1 cellular context compared by ENCODE assay signal in genomic region chr6:38578075-38578474, GRCh38.
TF ChIP-seq lines count a peak whose summit lies in the region.

No MANE protein-coding gene starts in this region.

TF ChIP-seq in K562, 482 proteins besides CTCF, POLR2A, EP300 and RAD21 (continued from another document and continues in another):
- TF ChIP-seq RBM14 (IDR thresholded peaks at IDR 0.05; ENCODE audit: borderline replicate concordance, insufficient read depth, low read depth, low read length) (no peak), MTA3 (IDR thresholded peaks at IDR 0.05; ENCODE audit: borderline replicate concordance) (0 out of 2 replicates have a peak, but pooled peaks have one; percentile 52), ILK (tag; IDR thresholded peaks at IDR 0.05; ENCODE audit: borderline replicate concordance, low read depth) (no peak), ZBTB2 (IDR thresholded peaks at IDR 0.05) (peak; percentile 77; the same call in 1 of the 2 replicates), E2F3 (CRISPR knock-in tag; IDR thresholded peaks at IDR 0.05) (no peak), E2F5 (CRISPR knock-in tag; IDR thresholded peaks at IDR 0.05) (no peak), SOX6 (IDR thresholded peaks at IDR 0.05) (peak; percentile 65; the same call in 1 of the 2 replicates), ATF7 (IDR thresholded peaks at IDR 0.05) (peak; percentile 28; the same call in 1 of the 2 replicates), CEBPG (CRISPR knock-in tag; IDR thresholded peaks at IDR 0.05) (no peak), CEBPG (tag; conservative IDR thresholded peaks at IDR 0.05 in 1 of 2, IDR thresholded peaks at IDR 0.05 in 1 of 2) (no peak), ZNF77 (CRISPR knock-in tag; IDR thresholded peaks at IDR 0.05) (no peak), DPF2 (IDR thresholded peaks at IDR 0.05) (peak; percentile 83), EHMT2 (IDR thresholded peaks at IDR 0.05) (peak; percentile 42; the same call in 1 of the 2 replicates), TCF3 (CRISPR knock-in tag; IDR thresholded peaks at IDR 0.05) (peak; percentile 46; the same call in 1 of the 2 replicates), ARID1B (IDR thresholded peaks at IDR 0.05) (peak; percentile 79), EGR1 (conservative IDR thresholded peaks at IDR 0.05) (0 out of 2 replicates have a peak, but pooled peaks have one; percentile 47), TEAD4 (IDR thresholded peaks at IDR 0.05; ENCODE audit: low read length) (peak; percentile 38; the same call in 1 of the 2 replicates), TEAD4 (CRISPR knock-in tag; IDR thresholded peaks at IDR 0.05; ENCODE audit: borderline replicate concordance) (no peak), POLR2H (tag; IDR thresholded peaks at IDR 0.05; ENCODE audit: low read depth) (no peak), ZNF263 (CRISPR knock-in tag; IDR thresholded peaks at IDR 0.05; ENCODE audit: borderline replicate concordance) (no peak), PRDM10 (IDR thresholded peaks at IDR 0.05; ENCODE audit: partially characterized antibody) (peak; percentile 77), ZBTB33 (CRISPR knock-in tag; IDR thresholded peaks at IDR 0.05) (no peak), KLF1 (tag; IDR thresholded peaks at IDR 0.05) (peak; percentile 21; the same call in 1 of the 2 replicates), TAL1 (IDR thresholded peaks at IDR 0.05) (peak; percentile 39; the same call in 1 of the 2 replicates), SIN3A (IDR thresholded peaks at IDR 0.05; ENCODE audit: borderline replicate concordance in 2 of 2, control insufficient read depth in 1 of 2, low read depth in 2 of 2, low read length in 2 of 2) (no peak), ZNF431 (CRISPR knock-in tag; IDR thresholded peaks at IDR 0.05) (no peak), KDM1A (IDR thresholded peaks at IDR 0.05) (peak; percentile 49 to 58; a peak in 3 of 4 replicates), FOXK1 (CRISPR knock-in tag; IDR thresholded peaks at IDR 0.05; ENCODE audit: borderline replicate concordance) (no peak), ZNF79 (CRISPR knock-in tag; IDR thresholded peaks at IDR 0.05; ENCODE audit: low read depth) (no peak), ZSCAN32 (CRISPR knock-in tag; IDR thresholded peaks at IDR 0.05) (no peak), ZFP91 (CRISPR knock-in tag; IDR thresholded peaks at IDR 0.05) (no peak), PCBP1 (IDR thresholded peaks at IDR 0.05; ENCODE audit: low read depth, low read length, poor library complexity, severe bottlenecking) (no peak), HMBOX1 (IDR thresholded peaks at IDR 0.05) (peak; percentile 95), ZC3H4 (CRISPR knock-in tag; IDR thresholded peaks at IDR 0.05; ENCODE audit: borderline replicate concordance) (no peak), ARID2 (IDR thresholded peaks at IDR 0.05) (no peak), ZKSCAN3 (CRISPR knock-in tag; IDR thresholded peaks at IDR 0.05) (no peak), BRF1 (IDR thresholded peaks at IDR 0.05; ENCODE audit: borderline replicate concordance, extremely low read depth, insufficient read length) (no peak), RFX5 (IDR thresholded peaks at IDR 0.05; ENCODE audit: low read depth, low read length) (no peak), NCOR1 (IDR thresholded peaks at IDR 0.05) (peak; percentile 58; the same call in 1 of the 2 replicates), KLF16 (IDR thresholded peaks at IDR 0.05) (no peak), CBFA2T3 (IDR thresholded peaks at IDR 0.05) (peak; percentile 89), RCOR1 (IDR thresholded peaks at IDR 0.05; ENCODE audit: borderline replicate concordance in 1 of 2, low read depth in 2 of 2, low read length in 2 of 2) (peak in 1 of 2 experiments; percentile 46; a peak in 1 of 4 replicates), ZNF561 (CRISPR knock-in tag; conservative IDR thresholded peaks at IDR 0.05) (no peak), HNRNPH1 (optimal IDR thresholded peaks at IDR 0.05; ENCODE audit: low read depth, low read length) (no peak), ZEB2 (IDR thresholded peaks at IDR 0.05) (peak; percentile 89), NONO (IDR thresholded peaks at IDR 0.05; ENCODE audit: low read depth in 2 of 2, low read length in 1 of 2) (no peak), ZBTB43 (CRISPR knock-in tag; IDR thresholded peaks at IDR 0.05) (no peak), DACH1 (IDR thresholded peaks at IDR 0.05; ENCODE audit: partially characterized antibody) (peak; percentile 59), ZNF830 (CRISPR knock-in tag; IDR thresholded peaks at IDR 0.05) (no peak), MTA2 (IDR thresholded peaks at IDR 0.05; ENCODE audit: low read depth) (no peak), CHCHD3 (CRISPR knock-in tag; IDR thresholded peaks at IDR 0.05) (no peak)
- TF ChIP-seq, protein P1, sequence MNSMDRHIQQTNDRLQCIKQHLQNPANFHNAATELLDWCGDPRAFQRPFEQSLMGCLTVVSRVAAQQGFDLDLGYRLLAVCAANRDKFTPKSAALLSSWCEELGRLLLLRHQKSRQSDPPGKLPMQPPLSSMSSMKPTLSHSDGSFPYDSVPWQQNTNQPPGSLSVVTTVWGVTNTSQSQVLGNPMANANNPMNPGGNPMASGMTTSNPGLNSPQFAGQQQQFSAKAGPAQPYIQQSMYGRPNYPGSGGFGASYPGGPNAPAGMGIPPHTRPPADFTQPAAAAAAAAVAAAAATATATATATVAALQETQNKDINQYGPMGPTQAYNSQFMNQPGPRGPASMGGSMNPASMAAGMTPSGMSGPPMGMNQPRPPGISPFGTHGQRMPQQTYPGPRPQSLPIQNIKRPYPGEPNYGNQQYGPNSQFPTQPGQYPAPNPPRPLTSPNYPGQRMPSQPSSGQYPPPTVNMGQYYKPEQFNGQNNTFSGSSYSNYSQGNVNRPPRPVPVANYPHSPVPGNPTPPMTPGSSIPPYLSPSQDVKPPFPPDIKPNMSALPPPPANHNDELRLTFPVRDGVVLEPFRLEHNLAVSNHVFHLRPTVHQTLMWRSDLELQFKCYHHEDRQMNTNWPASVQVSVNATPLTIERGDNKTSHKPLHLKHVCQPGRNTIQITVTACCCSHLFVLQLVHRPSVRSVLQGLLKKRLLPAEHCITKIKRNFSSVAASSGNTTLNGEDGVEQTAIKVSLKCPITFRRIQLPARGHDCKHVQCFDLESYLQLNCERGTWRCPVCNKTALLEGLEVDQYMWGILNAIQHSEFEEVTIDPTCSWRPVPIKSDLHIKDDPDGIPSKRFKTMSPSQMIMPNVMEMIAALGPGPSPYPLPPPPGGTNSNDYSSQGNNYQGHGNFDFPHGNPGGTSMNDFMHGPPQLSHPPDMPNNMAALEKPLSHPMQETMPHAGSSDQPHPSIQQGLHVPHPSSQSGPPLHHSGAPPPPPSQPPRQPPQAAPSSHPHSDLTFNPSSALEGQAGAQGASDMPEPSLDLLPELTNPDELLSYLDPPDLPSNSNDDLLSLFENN (IDR thresholded peaks at IDR 0.05; ENCODE audit: low read depth in 2 of 2, low read length in 2 of 2): no peak
